ENCODE assay signal across 35 cellular contexts in the genomic region with DNA sequence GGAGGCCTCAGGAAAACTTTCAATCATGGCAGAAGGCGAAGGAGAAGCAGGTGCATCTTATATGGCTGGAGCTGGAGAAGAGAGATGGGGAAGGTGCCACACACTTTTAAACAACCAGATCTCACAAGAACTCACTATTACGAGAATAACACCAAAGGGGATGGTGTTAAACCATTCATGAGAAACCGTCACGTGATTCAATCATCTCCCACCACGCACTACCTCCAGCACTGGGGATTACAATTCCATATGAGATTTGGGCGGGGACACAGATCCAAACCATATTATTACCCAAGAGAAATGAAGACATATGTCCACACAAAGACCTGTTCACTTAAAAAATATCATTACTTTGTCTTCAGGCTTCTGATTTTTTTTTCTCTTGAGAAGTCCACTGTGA.
A peak's percentile ranks its signal among the peaks of the same experiment; 100 is the strongest.
DNase-seq lines count a peak whose midpoint lies in the region; ATAC-seq, FAIRE-seq and TF ChIP-seq lines count a peak whose summit lies in the region.
"Had no signal": no experiment of that assay in that cellular context is flagged by ENCODE, and none has a peak within 500 bp of the region (broad histone marks: within the 10 kb centered on the region; RNA-seq: fewer than 3 reads in every experiment).

No MANE protein-coding gene starts in this region.

- ATAC-seq in HepG2 (no peak), right lobe of liver (no peak), K562 (no peak), left lung (no peak), GM21717 (IDR thresholded peaks at IDR 0.05; ENCODE audit: unreplicated experiment) (no peak)
- ATAC-seq: A549; CD8-positive, alpha-beta T cell had no signal

- H3K79me2 ChIP-seq in HepG2 (ENCODE audit: insufficient read depth, low read length) (no peaks in the 10 kb centered on the region), K562 (ENCODE audit: control insufficient read depth, insufficient read depth, low read length) (no peaks in the 10 kb centered on the region), neural progenitor cell (ENCODE audit: low read depth) (no peaks in the 10 kb centered on the region)

- H3K4me2 ChIP-seq in HepG2 (ENCODE audit: low read depth, low read length), result no peak overlapping the region
- H3K4me2 ChIP-seq in K562 (ENCODE audit: insufficient read depth, low read length), result no peak overlapping the region
- H3K4me2 ChIP-seq in neural progenitor cell, result no peak overlapping the region
- H3K4me2 ChIP-seq: A549; BLaER1; BLaER1 treated with 17β-estradiol and CSF1 and Interleukin-3, amounts not matched to agents 10 nM and 100 nM had no signal

- H3K9me3 ChIP-seq in HepG2 (ENCODE audit: low read length) (peaks cover 50% of the 10 kb centered on the region), right lobe of liver (no peaks in the 10 kb centered on the region), K562 (replicated peaks; ENCODE audit: control insufficient read depth, insufficient read depth, low read depth, low read length) (no peaks in the 10 kb centered on the region; the same call in 1 of the 2 replicates), neural progenitor cell (ENCODE audit: low read depth) (no peaks in the 10 kb centered on the region), left lung (no peaks in the 10 kb centered on the region)
- H3K9me3 ChIP-seq: BE2C, Caco-2 had no signal

- H3K27me3 ChIP-seq in HepG2 (ENCODE audit: control insufficient read depth in 1 of 2, insufficient read depth in 2 of 2, low read length in 2 of 2) (no peaks in the 10 kb centered on the region), right lobe of liver (no peaks in the 10 kb centered on the region), K562 (ENCODE audit: control insufficient read depth in 2 of 2, insufficient read depth in 2 of 2, low read length in 2 of 2) (no peaks in the 10 kb centered on the region), neural progenitor cell (no peaks in the 10 kb centered on the region), left lung (no peaks in the 10 kb centered on the region)
- H3K27me3 ChIP-seq: BE2C; BLaER1; BLaER1 treated with 17β-estradiol and CSF1 and Interleukin-3, amounts not matched to agents 10 nM and 100 nM had no signal

- FAIRE-seq in HepG2 (lab: Jason Lieb, UNC), result no peak
- no peak for FAIRE-seq in K562 (lab: Jason Lieb, UNC)
- FAIRE-seq: A204.1, A549, D721Med had no signal

- H3K9me1 ChIP-seq in K562 (ENCODE audit: control insufficient read depth, insufficient read depth, low read length), result no peaks in the 10 kb centered on the region

- TF ChIP-seq CTCF in HepG2 (CRISPR knock-in tag; IDR thresholded peaks at IDR 0.05) (no peak), right lobe of liver (IDR thresholded peaks at IDR 0.05) (no peak), K562 (IDR thresholded peaks at IDR 0.05 in 2 of 3, conservative IDR thresholded peaks at IDR 0.05 in 1 of 3; ENCODE audit: insufficient read depth in 2 of 3, low read depth in 1 of 3, low read length in 3 of 3) (no peak), neural progenitor cell (IDR thresholded peaks at IDR 0.05) (no peak), left lung (IDR thresholded peaks at IDR 0.05) (no peak)

- H3K9me3 Mint-ChIP-seq in neural progenitor cell, result peaks cover 16% of the 10 kb centered on the region
- H3K9me3 Mint-ChIP-seq: CD8-positive, alpha-beta T cell had no signal

- peaks cover 5% of the 10 kb centered on the region for H3K36me3 Mint-ChIP-seq in neural progenitor cell
- H3K36me3 Mint-ChIP-seq: CD14-positive monocyte; CD4-positive, alpha-beta memory T cell; CD4-positive, CD25-positive, alpha-beta regulatory T cell; CD8-positive, alpha-beta memory T cell; CD8-positive, alpha-beta T cell had no signal

- no peak overlapping the region for H3K4me3 ChIP-seq in HepG2 (replicated peaks in 1 of 3; ENCODE audit: insufficient read depth in 1 of 3, low read depth in 2 of 3, low read length in 3 of 3)
- H3K4me3 ChIP-seq in right lobe of liver, result no peak overlapping the region
- H3K4me3 ChIP-seq in K562, result no peak overlapping the region
- H3K4me3 ChIP-seq in neural progenitor cell, result no peak overlapping the region
- no peak overlapping the region for H3K4me3 ChIP-seq in left lung
- H3K4me3 ChIP-seq: A549; BLaER1; BLaER1 treated with 17β-estradiol and CSF1 and Interleukin-3, amounts not matched to agents 10 nM and 100 nM had no signal

- H3K27me3 Mint-ChIP-seq in neural progenitor cell (ENCODE audit: insufficient read depth, low read depth), result peaks cover 2% of the 10 kb centered on the region
- H3K27me3 Mint-ChIP-seq: B cell; CD4-positive, alpha-beta memory T cell; CD4-positive, alpha-beta T cell; CD4-positive, CD25-positive, alpha-beta regulatory T cell had no signal

- in situ Hi-C loops in HepG2 (cut with HindIII; ENCODE audit: extremely low pct_ligation_motif_present, low pct_unique_long_range_greater_than_20kb), result no loop called here
- in situ Hi-C loops in K562 (cut with MboI), result no loop called here

- no peaks in the 10 kb centered on the region for H4K20me1 ChIP-seq in HepG2 (ENCODE audit: insufficient read depth, low read length)
- no peaks in the 10 kb centered on the region for H4K20me1 ChIP-seq in K562 (replicated peaks; ENCODE audit: control insufficient read depth, insufficient read depth, low read length)
- H4K20me1 ChIP-seq in neural progenitor cell (ENCODE audit: low read depth), result no peaks in the 10 kb centered on the region
- H4K20me1 ChIP-seq: BLaER1; BLaER1 treated with 17β-estradiol and CSF1 and Interleukin-3, amounts not matched to agents 10 nM and 100 nM had no signal

- DNase-seq in HepG2 (ENCODE audit: low spot score), result no peak
- no peak for DNase-seq in right lobe of liver
- no peak for DNase-seq in K562 (ENCODE audit: extremely low read depth in 1 of 4, low spot score in 3 of 4)
- no peak for DNase-seq in neural progenitor cell (ENCODE audit: low spot score)
- DNase-seq in left lung, result no peak
- DNase-seq: 8988T; ACHN; AML-193; BE2C; C1 segment of cervical spinal cord; Caco-2; Calu3; CD4-positive, alpha-beta memory T cell; CD4-positive, alpha-beta T cell; CD4-positive, CD25-positive, alpha-beta regulatory T cell; CD8-positive, alpha-beta memory T cell; CD8-positive, alpha-beta T cell; COR-L47; DMS 273 treated with DMSO at 0.1 percent for 48 hours; DMS153; DMS53; DMS79; DMS79 treated with DMSO at 0.1 percent for 48 hours; DND-41; EL had no signal

- 12% methylated on average over 6 of the region's 6 CpGs for WGBS in HepG2 (ENCODE audit: low lambda C conversion rate)
- 57% methylated on average over 5 of the region's 6 CpGs for WGBS in right lobe of liver (ENCODE audit: insufficient coverage, low coverage, low lambda C conversion rate, missing lambda C conversion rate)
- WGBS in K562 (ENCODE audit: insufficient coverage, low coverage, missing lambda C conversion rate), result 0% methylated on average over 6 of the region's 6 CpGs

- H3K27ac ChIP-seq in HepG2 (ENCODE audit: extremely low read length, insufficient read depth, low read length) (no peak overlapping the region), right lobe of liver (no peak overlapping the region), K562 (ENCODE audit: extremely low read depth, low read depth, low read length) (no peak overlapping the region), neural progenitor cell (no peak overlapping the region), left lung (no peak overlapping the region)
- H3K27ac ChIP-seq: 22Rv1; A549; BLaER1; BLaER1 treated with 17β-estradiol and CSF1 and Interleukin-3, amounts not matched to agents 10 nM and 100 nM; C4-2B had no signal

- H3K27ac Mint-ChIP-seq in neural progenitor cell, result peak overlapping the region; percentile 80
- H3K27ac Mint-ChIP-seq: B cell; CD14-positive monocyte; CD4-positive, alpha-beta memory T cell; CD4-positive, alpha-beta T cell; CD4-positive, CD25-positive, alpha-beta regulatory T cell; CD8-positive, alpha-beta memory T cell; CD8-positive, alpha-beta T cell had no signal

- peaks cover 38% of the 10 kb centered on the region for H3K4me1 Mint-ChIP-seq in neural progenitor cell
- H3K4me1 Mint-ChIP-seq: B cell; CD14-positive monocyte; CD4-positive, alpha-beta memory T cell; CD4-positive, CD25-positive, alpha-beta regulatory T cell; CD8-positive, alpha-beta memory T cell had no signal

- H3K4me3 Mint-ChIP-seq in neural progenitor cell, result no peak overlapping the region
- H3K4me3 Mint-ChIP-seq: B cell; CD14-positive monocyte; CD4-positive, alpha-beta memory T cell; CD4-positive, alpha-beta T cell; CD4-positive, CD25-positive, alpha-beta regulatory T cell; CD8-positive, alpha-beta memory T cell; CD8-positive, alpha-beta T cell had no signal

- H3F3A ChIP-seq in neural progenitor cell (ENCODE audit: low read depth), result no peaks in the 10 kb centered on the region

- BruUV-seq in HepG2 (replicated peaks; lab: Mats Ljungman, UMichigan), result no TSS peak
- BruUV-seq in K562 (replicated peaks; lab: Mats Ljungman, UMichigan), result no TSS peak

- CTCF ChIA-PET in HepG2 (lab: Yijun Ruan, JAX; ENCODE audit: low intra/inter-chr PET ratio, low total read pairs) (no interaction called here), K562 (lab: Yijun Ruan, JAX; ENCODE audit: low intra/inter-chr PET ratio) (no interaction called here)

- H3K4me1 ChIP-seq in HepG2 (ENCODE audit: insufficient read depth, low read length) (no peaks in the 10 kb centered on the region), right lobe of liver (no peaks in the 10 kb centered on the region), K562 (replicated peaks in 1 of 2; ENCODE audit: control insufficient read depth in 2 of 2, insufficient read depth in 2 of 2, low read length in 2 of 2) (no peaks in the 10 kb centered on the region), neural progenitor cell (peaks cover 30% of the 10 kb centered on the region), left lung (no peaks in the 10 kb centered on the region)
- H3K4me1 ChIP-seq: A549; BE2C; BLaER1; BLaER1 treated with 17β-estradiol and CSF1 and Interleukin-3, amounts not matched to agents 10 nM and 100 nM; Caco-2 had no signal

- TF ChIP-seq POLR2A in HepG2 (IDR thresholded peaks at IDR 0.05; ENCODE audit: insufficient read depth in 1 of 2, low read depth in 2 of 2, low read length in 2 of 2), result no peak
- TF ChIP-seq POLR2A in right lobe of liver (IDR thresholded peaks at IDR 0.05), result no peak
- no peak for TF ChIP-seq POLR2A in K562 (conservative IDR thresholded peaks at IDR 0.05)

- H3K36me3 ChIP-seq in HepG2 (replicated peaks in 1 of 2; ENCODE audit: control insufficient read depth in 1 of 2, insufficient read depth in 2 of 2, low read length in 2 of 2) (no peaks in the 10 kb centered on the region), right lobe of liver (no peaks in the 10 kb centered on the region), K562 (ENCODE audit: control insufficient read depth, insufficient read depth, low read length) (no peaks in the 10 kb centered on the region), neural progenitor cell (no peaks in the 10 kb centered on the region), left lung (no peaks in the 10 kb centered on the region)
- H3K36me3 ChIP-seq: BE2C; BLaER1; BLaER1 treated with 17β-estradiol and CSF1 and Interleukin-3, amounts not matched to agents 10 nM and 100 nM had no signal

- H2AFZ ChIP-seq in HepG2 (ENCODE audit: low read length) (no peak overlapping the region), K562 (ENCODE audit: low read depth, low read length) (no peak overlapping the region), neural progenitor cell (replicated peaks) (no peak overlapping the region)

- TF ChIP-seq RAD21 in HepG2 (CRISPR knock-in tag; IDR thresholded peaks at IDR 0.05) (no peak), K562 (CRISPR knock-in tag; conservative IDR thresholded peaks at IDR 0.05 in 1 of 2, IDR thresholded peaks at IDR 0.05 in 1 of 2) (no peak)

- no peak for TF ChIP-seq EP300 in HepG2 (IDR thresholded peaks at IDR 0.05; ENCODE audit: low read depth in 2 of 2, low read length in 2 of 2)
- TF ChIP-seq EP300 in HepG2 (CRISPR knock-in tag; IDR thresholded peaks at IDR 0.05; ENCODE audit: borderline replicate concordance), result no peak
- no peak for TF ChIP-seq EP300 in K562 (IDR thresholded peaks at IDR 0.05; ENCODE audit: low read length)

- H3K9ac ChIP-seq in HepG2 (ENCODE audit: insufficient read depth, low read depth, low read length) (no peak overlapping the region), K562 (ENCODE audit: insufficient read depth in 1 of 2, low read depth in 2 of 2, low read length in 2 of 2) (no peak overlapping the region), neural progenitor cell (no peak overlapping the region)
- H3K9ac ChIP-seq: BLaER1; BLaER1 treated with 17β-estradiol and CSF1 and Interleukin-3, amounts not matched to agents 10 nM and 100 nM had no signal

- intact Hi-C loops in HepG2 (cut with micrococcal nuclease; ENCODE audit: unreplicated experiment) (no loop called here), right lobe of liver (cut with DNase I) (no loop called here), K562 (cut with micrococcal nuclease) (no loop called here), left lung (cut with DNase I) (no loop called here)

- POLR2A ChIA-PET in HepG2 (lab: Yijun Ruan, JAX) (no interaction called here), K562 (lab: Yijun Ruan, JAX) (no interaction called here)
